1 cellular context compared by ENCODE assay signal in genomic region chr1:230108580-230108979, GRCh38.
TF ChIP-seq lines count a peak whose summit lies in the region.

No MANE protein-coding gene starts in this region.

TF ChIP-seq in GM12878, 131 proteins besides CTCF, POLR2A, EP300 and RAD21:
- TF ChIP-seq MEF2A (IDR thresholded peaks at IDR 0.05; ENCODE audit: insufficient read depth, low read depth, low read length) (no peak), MLLT1 (IDR thresholded peaks at IDR 0.05) (0 out of 2 replicates have a peak, but pooled peaks have one; percentile 16)
TF ChIP-seq in GM12878: peak in this region for 1.
